In genomic region chr2:125227843-125228392, GRCh38 we compare ENCODE assay signal across 16 cellular contexts.
A peak's percentile ranks its signal among the peaks of the same experiment; 100 is the strongest.
DNase-seq lines count a peak whose midpoint lies in the region; ATAC-seq and TF ChIP-seq lines count a peak whose summit lies in the region.
"Had no signal": no experiment of that assay in that cellular context is flagged by ENCODE, and none has a peak within 500 bp of the region (broad histone marks: within the 10 kb centered on the region; RNA-seq: fewer than 3 reads in every experiment).

No MANE protein-coding gene starts in this region.

- no peaks in the 10 kb centered on the region for H3K36me3 ChIP-seq in endodermal cell (ENCODE audit: control insufficient read depth, insufficient read depth, low read length)

- no peaks in the 10 kb centered on the region for H3K36me3 Mint-ChIP-seq in endodermal cell (ENCODE audit: low read depth)
- H3K36me3 Mint-ChIP-seq in immature natural killer cell = no peaks in the 10 kb centered on the region
- H3K36me3 Mint-ChIP-seq: mesothelial cell of epicardium had no signal

- H3K4me3 Mint-ChIP-seq in endodermal cell (no peak overlapping the region), immature natural killer cell (no peak overlapping the region)
- H3K4me3 Mint-ChIP-seq: activated CD4-positive, alpha-beta T cell treated with anti-CD3 and anti-CD28 coated beads, Interleukin-2, amount 10 ng/mL, durations not matched to agents 24 days and 14 days; activated T-cell treated with anti-CD3 and anti-CD28 coated beads, Interleukin-2, amount 50 U/mL, for 4 hours; mesothelial cell of epicardium; T-helper 17 cell had no signal

- H3K9me3 Mint-ChIP-seq in endodermal cell = peaks cover 3% of the 10 kb centered on the region
- peaks cover 6 to 48% (median 9%) of the 10 kb centered on the region in 6 donors for H3K9me3 Mint-ChIP-seq in immature natural killer cell

- no peak overlapping the region for H3K27ac Mint-ChIP-seq in endodermal cell
- H3K27ac Mint-ChIP-seq in immature natural killer cell = no peak overlapping the region
- H3K27ac Mint-ChIP-seq: activated CD4-positive, alpha-beta T cell treated with anti-CD3 and anti-CD28 coated beads, Interleukin-2, amount 10 ng/mL, durations not matched to agents 24 days and 14 days; mesothelial cell of epicardium; T-helper 17 cell had no signal

- H3K4me3 ChIP-seq in endodermal cell (ENCODE audit: low read length) (no peak overlapping the region), retinal pigment epithelial cell (ENCODE audit: low read length) (no peak overlapping the region)

- intact Hi-C loops in left colon (cut with DNase I, micrococcal nuclease) = no loop called here

- peak; percentile 8 for DNase-seq in NCI-H82 (lab: John Stamatoyannopoulos, UW)
- no peak for DNase-seq in NCI-H82 treated with DMSO at 0.1 percent for 48 hours (lab: John Stamatoyannopoulos, UW; ENCODE audit: unreplicated experiment)
- peak; percentile 7 for DNase-seq in NCI-H460 (ENCODE audit: extremely low read depth, low read depth)
- DNase-seq in endodermal cell = no peak
- DNase-seq in retinal pigment epithelial cell (ENCODE audit: low read depth) = no peak
- no peak for DNase-seq in left colon
- DNase-seq in immature natural killer cell = no peak
- no peak for DNase-seq in central memory CD4-positive, alpha-beta T cell
- DNase-seq: activated CD4-positive, alpha-beta T cell treated with anti-CD3 and anti-CD28 coated beads, Interleukin-2, amount 10 ng/mL, durations not matched to agents 24 days and 14 days; activated T-cell treated with anti-CD3 and anti-CD28 coated beads, Interleukin-2, amount 50 U/mL, for 4 hours; cortex of kidney; NCI-H1105; NCI-H345; T-helper 17 cell had no signal

- no peaks in the 10 kb centered on the region for H3K27me3 ChIP-seq in endodermal cell (ENCODE audit: control insufficient read depth, insufficient read depth, low read length, poor library complexity, severe bottlenecking)

- no peaks in the 10 kb centered on the region for H3K4me1 ChIP-seq in endodermal cell (ENCODE audit: control insufficient read depth, insufficient read depth, low read length)
- H3K4me1 ChIP-seq: parathyroid adenoma had no signal

- no peak overlapping the region for H3K27ac ChIP-seq in endodermal cell (ENCODE audit: low read depth, low read length)
- H3K27ac ChIP-seq: parathyroid adenoma had no signal

- WGBS in endodermal cell (ENCODE audit: insufficient coverage in 1 of 2, insufficient read length in 1 of 2), 2 experiments = 90 to 100% methylated on average over 1 of the region's 2 CpGs

- TF ChIP-seq CTCF in endodermal cell (conservative IDR thresholded peaks at IDR 0.05) (peak; percentile 72), retinal pigment epithelial cell (conservative IDR thresholded peaks at IDR 0.05; ENCODE audit: low read depth, low read length) (peak; percentile 44)

- no peak overlapping the region for H3K9ac ChIP-seq in endodermal cell (ENCODE audit: extremely low read depth, low read length, poor library complexity, severe bottlenecking)
- H3K9ac ChIP-seq: parathyroid adenoma had no signal

- no peaks in the 10 kb centered on the region for H3K9me3 ChIP-seq in endodermal cell (ENCODE audit: control insufficient read depth, low read length)

- no peaks in the 10 kb centered on the region for H3K27me3 Mint-ChIP-seq in endodermal cell (ENCODE audit: insufficient read depth)
- peaks cover 0 to 2% (median 0%) of the 10 kb centered on the region in 3 donors for H3K27me3 Mint-ChIP-seq in immature natural killer cell (ENCODE audit: low read depth in 3 of 3)
- H3K27me3 Mint-ChIP-seq: activated CD4-positive, alpha-beta T cell treated with anti-CD3 and anti-CD28 coated beads, Interleukin-2, amount 10 ng/mL, durations not matched to agents 24 days and 14 days; T-helper 17 cell had no signal

- no peak for ATAC-seq in left colon
- ATAC-seq: activated T-cell treated with anti-CD3 and anti-CD28 coated beads, Interleukin-2, amount 50 U/mL, for 4 hours; T-helper 17 cell had no signal

- H3K4me1 Mint-ChIP-seq in endodermal cell (peaks cover 2% of the 10 kb centered on the region), immature natural killer cell (no peaks in the 10 kb centered on the region)
- H3K4me1 Mint-ChIP-seq: activated CD4-positive, alpha-beta T cell treated with anti-CD3 and anti-CD28 coated beads, Interleukin-2, amount 10 ng/mL, durations not matched to agents 24 days and 14 days; mesothelial cell of epicardium; T-helper 17 cell had no signal

Comparison
In these comparisons a context has a peak if more than half of its experiments do, and no peak if none do; other contexts are left out.
1. DNase-seq: peak in NCI-H82 (single experiment) and NCI-H460 (single experiment); none in NCI-H82 treated with DMSO at 0.1 percent for 48 hours (single experiment), endodermal cell (single experiment), retinal pigment epithelial cell (single experiment), left colon (0 of 2), immature natural killer cell (0 of 3) and central memory CD4-positive, alpha-beta T cell (single experiment).